In genomic region chr12:92929957-92930356, GRCh38 we compare ENCODE assay signal across 10 cellular contexts. TPM values are rescaled to one million over a fixed set of nuclear protein-coding genes. Genes with fewer than 3 reads are reported as not detected.
DNase-seq lines count a peak whose midpoint lies in the region; ATAC-seq, FAIRE-seq and TF ChIP-seq lines count a peak whose summit lies in the region.
"Had no signal": no experiment of that assay in that cellular context is flagged by ENCODE, and none has a peak within 500 bp of the region (broad histone marks: within the 10 kb centered on the region; RNA-seq: fewer than 3 reads in every experiment).

No MANE protein-coding gene starts in this region.

- no peak for ATAC-seq in activated T-helper 17 cell treated with anti-CD3 and anti-CD28 coated beads, Interleukin-2, amount 50 U/mL, for 72 hours (replicated peaks)
- ATAC-seq in GM19395 (IDR thresholded peaks at IDR 0.05; ENCODE audit: unreplicated experiment) (no peak), GM21737 (IDR thresholded peaks at IDR 0.05; ENCODE audit: unreplicated experiment) (no peak)

- peaks cover 19% of the 10 kb centered on the region for H3K27me3 Mint-ChIP-seq in T-helper 1 cell treated with Interleukin-12 subunit alpha and Interleukin-12 subunit beta and Interleukin-4 antibody, amounts not matched to agents 30 μg/mL and 1 μg/mL, for 36 hours (ENCODE audit: low read depth)
- no peaks in the 10 kb centered on the region for H3K27me3 Mint-ChIP-seq in activated T-helper 17 cell treated with anti-CD3 and anti-CD28 coated beads, Interleukin-2, amount 50 U/mL, for 72 hours

- H3K9me1 ChIP-seq in keratinocyte (ENCODE audit: control insufficient read depth, extremely low read depth, insufficient read depth, low read length), result no peaks in the 10 kb centered on the region

- H3K4me3 ChIP-seq in keratinocyte (ENCODE audit: control insufficient read depth in 2 of 3, extremely low read depth in 1 of 3, insufficient read depth in 2 of 3, low read depth in 1 of 3, low read length in 3 of 3), result peak overlapping the region; percentile 70 to 89 (median 85)

- H3K27me3 ChIP-seq in keratinocyte (ENCODE audit: control insufficient read depth, extremely low read depth, insufficient read depth, low read length), result no peaks in the 10 kb centered on the region

- dilution Hi-C loops in keratinocyte (cut with MboI; ENCODE audit: extremely low pct_ligation_motif_present, low sequenced_read_pairs), result no loop called here

- H3K4me1 ChIP-seq in keratinocyte (ENCODE audit: control insufficient read depth, extremely low read depth, insufficient read depth, low read length), result peaks cover 27% of the 10 kb centered on the region

- H3K27ac ChIP-seq in keratinocyte (ENCODE audit: control insufficient read depth, insufficient read depth, low read length), result peak overlapping the region; percentile 90
- H3K27ac ChIP-seq in substantia nigra (ENCODE audit: low read depth, low read length, poor library complexity, severe bottlenecking), result peak overlapping the region; percentile 81

- H3K36me3 Mint-ChIP-seq in T-helper 1 cell treated with Interleukin-12 subunit alpha and Interleukin-12 subunit beta and Interleukin-4 antibody, amounts not matched to agents 30 μg/mL and 1 μg/mL, for 36 hours (ENCODE audit: low read depth), result peaks cover 6% of the 10 kb centered on the region
- H3K36me3 Mint-ChIP-seq in activated T-helper 17 cell treated with anti-CD3 and anti-CD28 coated beads, Interleukin-2, amount 50 U/mL, for 72 hours (ENCODE audit: low read depth), result peaks cover 13% of the 10 kb centered on the region

- no peak for TF ChIP-seq CTCF in keratinocyte (optimal IDR thresholded peaks at IDR 0.05 in 1 of 3, IDR thresholded peaks at IDR 0.05 in 1 of 3, conservative IDR thresholded peaks at IDR 0.05 in 1 of 3; ENCODE audit: extremely low read depth in 1 of 3, insufficient read depth in 2 of 3, low read length in 3 of 3)

- H3K27ac Mint-ChIP-seq in T-helper 1 cell treated with Interleukin-12 subunit alpha and Interleukin-12 subunit beta and Interleukin-4 antibody, amounts not matched to agents 30 μg/mL and 1 μg/mL, for 36 hours, result peak overlapping the region; percentile 93
- H3K27ac Mint-ChIP-seq in activated T-helper 17 cell treated with anti-CD3 and anti-CD28 coated beads, Interleukin-2, amount 50 U/mL, for 72 hours, result peak overlapping the region; percentile 85

- no peaks in the 10 kb centered on the region for H3K36me3 ChIP-seq in keratinocyte (ENCODE audit: control insufficient read depth in 2 of 2, extremely low read depth in 1 of 2, insufficient read depth in 2 of 2, low read length in 2 of 2)

- FAIRE-seq in keratinocyte (lab: Jason Lieb, UNC), result no peak
- FAIRE-seq: G401.6, urothelium cell line had no signal

- H3K9me3 ChIP-seq in keratinocyte (ENCODE audit: control insufficient read depth, low read depth, low read length), result no peaks in the 10 kb centered on the region

- H3K79me2 ChIP-seq in keratinocyte (ENCODE audit: control insufficient read depth, insufficient read depth, low read length), result peaks cover 29% of the 10 kb centered on the region

- H4K20me1 ChIP-seq in keratinocyte (ENCODE audit: control insufficient read depth, extremely low read depth, insufficient read depth, low read length), result no peaks in the 10 kb centered on the region

- H3K9ac ChIP-seq in keratinocyte (ENCODE audit: control insufficient read depth, extremely low read depth, insufficient read depth, low read length), result peak overlapping the region; percentile 96

- peak overlapping the region; percentile 85 for H3K4me3 Mint-ChIP-seq in T-helper 1 cell treated with Interleukin-12 subunit alpha and Interleukin-12 subunit beta and Interleukin-4 antibody, amounts not matched to agents 30 μg/mL and 1 μg/mL, for 36 hours
- H3K4me3 Mint-ChIP-seq in activated T-helper 17 cell treated with anti-CD3 and anti-CD28 coated beads, Interleukin-2, amount 50 U/mL, for 72 hours, result peak overlapping the region; percentile 89

- H3K4me2 ChIP-seq in keratinocyte (ENCODE audit: control insufficient read depth, extremely low read depth, insufficient read depth, low read depth, low read length), result peak overlapping the region; percentile 92

- no peaks in the 10 kb centered on the region for H3K9me3 Mint-ChIP-seq in T-helper 1 cell treated with Interleukin-12 subunit alpha and Interleukin-12 subunit beta and Interleukin-4 antibody, amounts not matched to agents 30 μg/mL and 1 μg/mL, for 36 hours
- no peaks in the 10 kb centered on the region for H3K9me3 Mint-ChIP-seq in activated T-helper 17 cell treated with anti-CD3 and anti-CD28 coated beads, Interleukin-2, amount 50 U/mL, for 72 hours

- H3K4me1 Mint-ChIP-seq in T-helper 1 cell treated with Interleukin-12 subunit alpha and Interleukin-12 subunit beta and Interleukin-4 antibody, amounts not matched to agents 30 μg/mL and 1 μg/mL, for 36 hours (ENCODE audit: low read depth), result peaks cover 22% of the 10 kb centered on the region
- H3K4me1 Mint-ChIP-seq in activated T-helper 17 cell treated with anti-CD3 and anti-CD28 coated beads, Interleukin-2, amount 50 U/mL, for 72 hours, result peaks cover 25% of the 10 kb centered on the region

- DNase-seq in T-helper 1 cell, result no peak
- DNase-seq in keratinocyte (ENCODE audit: low read depth, low spot score), result no peak
- DNase-seq in substantia nigra (lab: John Stamatoyannopoulos, UW), result peak in 1 of 49 donors; percentile 3
- DNase-seq in NCI-H2107 treated with DMSO at 0.1 percent for 48 hours (lab: John Stamatoyannopoulos, UW; ENCODE audit: unreplicated experiment), result no peak

- H2AFZ ChIP-seq in keratinocyte (ENCODE audit: control insufficient read depth, low read length), result peak overlapping the region; percentile 84

RNA-seq across cellular contexts. Expression of gene EEA1, which starts 0.9 kb away (rescaled TPM):
- total RNA-seq in activated T-helper 17 cell treated with anti-CD3 and anti-CD28 coated beads, Interleukin-2, amount 50 U/mL, for 72 hours, result 10 to 100 TPM; 11.2 to 12.3 TPM
- polyA plus RNA-seq in keratinocyte, result 7.3 to 14.3 TPM (median 12.0 TPM) in 3 replicates
- 63.5 TPM for polyA plus RNA-seq in keratinocyte (2011; ENCODE audit: low read depth)
- 3.5 and 8.3 TPM in 2 replicates for polyA plus RNA-seq in keratinocyte (2011; cell fraction: cytosol; rRNA removed)
- 13.5 and 24.4 TPM in 2 replicates for polyA plus RNA-seq in keratinocyte (2011; cell fraction: nucleus; rRNA removed)
- 10.9 and 11.0 TPM in 2 replicates for polyA plus RNA-seq in keratinocyte (2012; ENCODE audit: low replicate concordance)
- polyA minus RNA-seq in keratinocyte, result 1.2 to 35.0 TPM (median 9.6 TPM) in 3 replicates
- polyA minus RNA-seq in keratinocyte (2011; cell fraction: cytosol; rRNA and poly(A)+ RNA removed), result 7.1 TPM
- polyA minus RNA-seq in keratinocyte (2011; cell fraction: nucleus; rRNA and poly(A)+ RNA removed), result 22.8 and 71.7 TPM in 2 replicates
